Comparison of ENCODE assay signal across 17 cellular contexts in genomic region chr6:72959821-72960220, GRCh38.
"Had no signal": no experiment of that assay in that cellular context is flagged by ENCODE, and none has a peak within 500 bp of the region (broad histone marks: within the 10 kb centered on the region; RNA-seq: fewer than 3 reads in every experiment).

No MANE protein-coding gene starts in this region.

- H3K4me3 ChIP-seq: esophagus squamous epithelium, gastroesophageal sphincter, heart right ventricle, testis had no signal

- H3K27me3 Mint-ChIP-seq: activated CD4-positive, alpha-beta memory T cell treated with anti-CD3 and anti-CD28 coated beads for 36 hours; activated CD4-positive, alpha-beta T cell treated with anti-CD3 and anti-CD28 coated beads for 36 hours; activated naive CD8-positive, alpha-beta T cell; naive thymus-derived CD8-positive, alpha-beta T cell; type B pancreatic cell had no signal

- DNase-seq: activated CD4-positive, alpha-beta memory T cell treated with anti-CD3 and anti-CD28 coated beads for 36 hours; activated CD4-positive, alpha-beta T cell treated with anti-CD3 and anti-CD28 coated beads for 36 hours; activated T-cell treated with anti-CD3 and anti-CD28 coated beads for 4 hours; amniotic stem cell; cerebellar nuclear complex; effector CD4-positive, alpha-beta T cell; esophagus squamous epithelium; heart right ventricle; mesenchymal stem cell; naive thymus-derived CD8-positive, alpha-beta T cell; stimulated activated CD4-positive, alpha-beta T cell treated with anti-CD3 and anti-CD28 coated beads, Interleukin-15, amount 100 ng/mL, for 24 hours; stimulated activated CD4-positive, alpha-beta T cell treated with anti-CD3 and anti-CD28 coated beads, Interleukin-2, amount 100 ng/mL, for 48 hours; testis had no signal

- H3K9me3 Mint-ChIP-seq: activated CD4-positive, alpha-beta memory T cell treated with anti-CD3 and anti-CD28 coated beads for 36 hours; type B pancreatic cell; WTC11 had no signal

- ATAC-seq: activated CD4-positive, alpha-beta T cell treated with anti-CD3 and anti-CD28 coated beads for 36 hours; gastroesophageal sphincter; heart right ventricle; naive thymus-derived CD8-positive, alpha-beta T cell; WTC11 had no signal

- H3K4me3 Mint-ChIP-seq: activated CD4-positive, alpha-beta memory T cell treated with anti-CD3 and anti-CD28 coated beads for 36 hours; activated CD4-positive, alpha-beta T cell treated with anti-CD3 and anti-CD28 coated beads for 36 hours; activated naive CD8-positive, alpha-beta T cell; naive thymus-derived CD8-positive, alpha-beta T cell; type B pancreatic cell; WTC11 had no signal

- H3K27ac Mint-ChIP-seq: activated CD4-positive, alpha-beta memory T cell treated with anti-CD3 and anti-CD28 coated beads for 36 hours; activated CD4-positive, alpha-beta T cell treated with anti-CD3 and anti-CD28 coated beads for 36 hours; activated naive CD8-positive, alpha-beta T cell; naive thymus-derived CD8-positive, alpha-beta T cell; type B pancreatic cell; WTC11 had no signal

- H3K4me1 Mint-ChIP-seq: activated CD4-positive, alpha-beta T cell treated with anti-CD3 and anti-CD28 coated beads for 36 hours had no signal
